Comparison of ENCODE assay signal across 17 cellular contexts in the genomic region with DNA sequence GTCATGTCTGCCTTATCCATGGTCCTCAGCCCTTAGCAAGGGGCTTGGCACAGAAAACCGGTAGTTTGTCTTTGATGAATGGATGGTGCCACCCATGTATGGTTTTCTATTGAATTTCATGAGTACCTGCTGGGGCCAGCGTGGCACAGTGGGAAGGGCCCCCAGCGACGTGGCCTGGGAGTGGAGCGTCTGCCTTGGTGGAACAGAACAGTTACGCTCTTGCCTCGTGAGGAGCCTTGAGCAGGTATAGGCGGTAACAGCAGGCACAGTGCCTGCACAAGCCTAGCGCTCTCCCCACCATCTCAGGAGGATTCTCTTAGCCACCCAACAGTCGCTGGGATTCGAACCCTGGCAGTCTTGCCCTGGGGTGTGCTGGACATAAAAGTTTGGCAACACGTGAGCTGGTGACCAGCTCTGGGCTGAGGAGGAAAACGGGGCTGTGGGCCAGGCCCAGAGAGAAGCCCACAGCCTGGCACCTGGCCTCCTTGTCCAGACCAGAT.
"Had no signal": no experiment of that assay in that cellular context is flagged by ENCODE, and none has a peak within 500 bp of the region (broad histone marks: within the 10 kb centered on the region; RNA-seq: fewer than 3 reads in every experiment).

No MANE protein-coding gene starts in this region.

- DNase-seq: activated B cell treated with CpG ODN at 0.5 μM for 24 hours; activated CD4-positive, alpha-beta T cell treated with anti-CD3 and anti-CD28 coated beads for 48 hours; activated CD8-positive, alpha-beta T cell treated with anti-CD3 and anti-CD28 coated beads for 36 hours; activated gamma-delta T cell treated with Interleukin-2 at 50 U/mL for 16 hours; activated T-cell treated with anti-CD3 and anti-CD28 coated beads, Interleukin-2, amount 50 U/mL, for 48 hours; amygdala; effector CD8-positive, alpha-beta T cell; esophagus squamous epithelium; hypothalamus; naive B cell; small intestine; stimulated activated CD4-positive, alpha-beta T cell treated with anti-CD3 and anti-CD28 coated beads, Interleukin-4, amount 100 ng/mL, for 4 hours; stimulated activated CD8-positive, alpha-beta memory T cell treated with anti-CD3 and anti-CD28 coated beads, Interleukin-4, amount 100 ng/mL, for 48 hours; stimulated activated naive CD8-positive, alpha-beta T cell treated with anti-CD3 and anti-CD28 coated beads, Interleukin-15, Interleukin-2, amounts not matched to agents 100 U/mL and 50 U/mL, for 24 hours had no signal

- H3K4me3 ChIP-seq: body of pancreas, esophagus squamous epithelium, upper lobe of left lung had no signal

- H3K27ac ChIP-seq: body of pancreas, esophagus squamous epithelium, upper lobe of left lung had no signal

- H3K9me3 ChIP-seq: body of pancreas had no signal

- FAIRE-seq: endothelial cell of umbilical vein, small intestine had no signal

- H3K27me3 ChIP-seq: body of pancreas, esophagus squamous epithelium, upper lobe of left lung had no signal

- ATAC-seq: activated CD8-positive, alpha-beta T cell treated with anti-CD3 and anti-CD28 coated beads for 36 hours; body of pancreas; stimulated activated naive CD8-positive, alpha-beta T cell treated with anti-CD3 and anti-CD28 coated beads, Interleukin-15, Interleukin-2, amounts not matched to agents 100 U/mL and 50 U/mL, for 24 hours had no signal
